ENCODE assay signal across 27 cellular contexts in the genomic region with DNA sequence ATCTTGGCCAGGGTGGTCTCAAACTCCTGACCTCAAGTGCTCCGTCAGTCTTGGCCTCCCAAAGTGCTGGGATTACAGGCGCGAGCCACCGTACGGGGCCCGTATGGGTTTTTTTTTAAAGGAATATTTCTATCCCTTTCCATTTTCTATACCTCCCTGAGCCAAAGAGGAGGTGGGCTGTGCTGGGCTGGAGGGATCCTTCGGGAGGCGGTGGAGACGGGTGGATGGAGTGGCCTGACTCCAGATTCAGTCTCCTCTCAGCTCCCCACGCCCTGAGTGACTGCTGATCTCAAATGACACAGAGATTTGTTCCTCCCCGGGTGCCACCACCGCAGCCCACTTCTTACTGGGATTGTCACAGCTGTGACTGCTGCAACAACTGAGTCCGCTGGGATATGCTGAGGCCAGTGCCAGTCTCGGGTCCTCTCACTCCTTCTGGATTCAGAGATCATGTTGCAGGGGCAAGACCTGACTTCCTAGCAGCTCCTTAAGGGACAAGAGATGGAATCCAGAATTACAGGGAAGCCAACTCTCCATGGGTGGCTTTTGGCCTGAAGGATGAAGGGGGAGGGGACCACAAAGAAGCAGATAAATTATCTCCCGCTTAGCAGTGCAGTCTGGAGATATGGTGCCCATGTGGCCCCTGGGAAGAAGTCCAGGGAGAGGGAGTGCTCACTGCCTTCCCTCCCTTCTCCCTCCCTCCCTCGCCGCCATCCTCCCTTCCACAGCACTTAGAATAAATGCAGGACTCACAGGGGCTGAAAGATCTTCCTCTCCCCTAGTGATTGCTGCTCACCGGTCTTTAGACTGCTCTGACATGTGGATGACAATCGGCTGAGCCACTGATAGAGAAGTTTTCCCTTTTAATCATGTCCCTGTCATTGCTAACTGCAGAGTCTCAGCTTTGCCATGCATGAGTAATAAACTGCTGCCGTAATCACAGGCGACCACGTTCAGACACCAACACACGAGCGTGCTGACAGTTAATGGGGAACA. TPM values are rescaled to one million over a fixed set of nuclear protein-coding genes. Genes with fewer than 3 reads are reported as not detected.
A peak's percentile ranks its signal among the peaks of the same experiment; 100 is the strongest.
DNase-seq lines count a peak whose midpoint lies in the region; ATAC-seq and TF ChIP-seq lines count a peak whose summit lies in the region.
"Had no signal": no experiment of that assay in that cellular context is flagged by ENCODE, and none has a peak within 500 bp of the region (broad histone marks: within the 10 kb centered on the region; RNA-seq: fewer than 3 reads in every experiment).

No MANE protein-coding gene starts in this region.

- H3K36me3 ChIP-seq in heart left ventricle, result no peaks in the 10 kb centered on the region
- no peaks in the 10 kb centered on the region for H3K36me3 ChIP-seq in right atrium auricular region
- H3K36me3 ChIP-seq in hepatocyte (replicated peaks; ENCODE audit: insufficient read depth, low read depth), result peaks cover 3% of the 10 kb centered on the region
- no peaks in the 10 kb centered on the region for H3K36me3 ChIP-seq in neural progenitor cell
- H3K36me3 ChIP-seq: esophagus squamous epithelium had no signal

- H3K9ac ChIP-seq in neural progenitor cell, result no peak overlapping the region

- DNase-seq in heart left ventricle, result peak in 2 of 5 donors; percentile 29 to 37
- DNase-seq in right atrium auricular region (ENCODE audit: low spot score), result no peak
- DNase-seq in hepatocyte (ENCODE audit: low spot score), result no peak
- no peak for DNase-seq in neural progenitor cell (ENCODE audit: low spot score)
- DNase-seq in dermis blood vessel endothelial cell, result no peak
- no peak for DNase-seq in HCEC 1CT
- DNase-seq in kidney tubule cell (ENCODE audit: low spot score), result no peak
- DNase-seq: activated B cell treated with CpG ODN at 0.5 μM for 24 hours; activated CD4-positive, alpha-beta T cell treated with anti-CD3 and anti-CD28 coated beads, Interleukin-2, amount 50 U/mL, for 1 hour; activated CD8-positive, alpha-beta memory T cell treated with anti-CD3 and anti-CD28 coated beads, Interleukin-2, amount 10 ng/mL, durations not matched to agents 7 days and 5 days; activated naive CD4-positive, alpha-beta T cell treated with anti-CD3 and anti-CD28 coated beads, Interleukin-2, amount 10 ng/mL, durations not matched to agents 7 days and 5 days; activated T-cell treated with anti-CD3 and anti-CD28 coated beads, Interleukin-2, amount 50 U/mL, for 72 hours; CD4-positive, alpha-beta T cell; cortex of kidney; esophagus squamous epithelium; kidney; NCI-H1105; NCI-H187 treated with DMSO at 0.1 percent for 48 hours; NCI-H526; psoas muscle; T1000 had no signal

- peaks cover 8% of the 10 kb centered on the region for H3K27me3 Mint-ChIP-seq in neural progenitor cell (ENCODE audit: insufficient read depth, low read depth)
- H3K27me3 Mint-ChIP-seq: activated B cell treated with CpG ODN at 0.5 μM for 24 hours; activated CD8-positive, alpha-beta memory T cell treated with anti-CD3 and anti-CD28 coated beads, Interleukin-2, amount 10 ng/mL, durations not matched to agents 7 days and 5 days; activated naive CD4-positive, alpha-beta T cell treated with anti-CD3 and anti-CD28 coated beads, Interleukin-2, amount 10 ng/mL, durations not matched to agents 7 days and 5 days; CD4-positive, alpha-beta T cell had no signal

- no peaks in the 10 kb centered on the region for H3K79me2 ChIP-seq in hepatocyte
- peaks cover 79% of the 10 kb centered on the region for H3K79me2 ChIP-seq in neural progenitor cell (ENCODE audit: low read depth)

- no peaks in the 10 kb centered on the region for H3K27me3 ChIP-seq in heart left ventricle
- no peaks in the 10 kb centered on the region for H3K27me3 ChIP-seq in right atrium auricular region
- no peaks in the 10 kb centered on the region for H3K27me3 ChIP-seq in hepatocyte
- no peaks in the 10 kb centered on the region for H3K27me3 ChIP-seq in neural progenitor cell
- H3K27me3 ChIP-seq: esophagus squamous epithelium, tibial nerve had no signal

- H3K9me3 ChIP-seq in heart left ventricle (peaks cover 0 to 5% (median 0%) of the 10 kb centered on the region in 12 donors), right atrium auricular region (no peaks in the 10 kb centered on the region), hepatocyte (ENCODE audit: low read depth) (no peaks in the 10 kb centered on the region), neural progenitor cell (ENCODE audit: low read depth) (no peaks in the 10 kb centered on the region)
- H3K9me3 ChIP-seq: esophagus squamous epithelium, psoas muscle had no signal

- no peaks in the 10 kb centered on the region for H3K9me2 ChIP-seq in hepatocyte (replicated peaks; ENCODE audit: insufficient read depth)

- ATAC-seq in heart left ventricle (peak; percentile 50 to 81 (median 70)), HG03521 (IDR thresholded peaks at IDR 0.05; ENCODE audit: unreplicated experiment) (no peak)
- ATAC-seq: activated CD8-positive, alpha-beta memory T cell treated with anti-CD3 and anti-CD28 coated beads, Interleukin-2, amount 10 ng/mL, durations not matched to agents 7 days and 5 days; activated T-cell treated with anti-CD3 and anti-CD28 coated beads, Interleukin-2, amount 50 U/mL, for 72 hours; Panc1; psoas muscle had no signal

- peak overlapping the region; percentile 42 for H3K27ac Mint-ChIP-seq in neural progenitor cell
- H3K27ac Mint-ChIP-seq: activated B cell treated with CpG ODN at 0.5 μM for 24 hours; activated CD8-positive, alpha-beta memory T cell treated with anti-CD3 and anti-CD28 coated beads, Interleukin-2, amount 10 ng/mL, durations not matched to agents 7 days and 5 days; activated naive CD4-positive, alpha-beta T cell treated with anti-CD3 and anti-CD28 coated beads, Interleukin-2, amount 10 ng/mL, durations not matched to agents 7 days and 5 days; activated T-cell treated with anti-CD3 and anti-CD28 coated beads, Interleukin-2, amount 50 U/mL, for 72 hours; CD4-positive, alpha-beta T cell had no signal

- H3K4me3 ChIP-seq in heart left ventricle (no peak overlapping the region), right atrium auricular region (no peak overlapping the region), hepatocyte (no peak overlapping the region), neural progenitor cell (no peak overlapping the region)
- H3K4me3 ChIP-seq: esophagus squamous epithelium, psoas muscle, skin epidermis, tibial nerve had no signal

- H4K20me1 ChIP-seq in hepatocyte (ENCODE audit: insufficient read depth, poor library complexity, severe bottlenecking), result no peaks in the 10 kb centered on the region
- H4K20me1 ChIP-seq in neural progenitor cell (ENCODE audit: low read depth), result peaks cover 7% of the 10 kb centered on the region

- H3K27ac ChIP-seq in heart left ventricle (peak overlapping the region in 5 of 12 donors; percentile 24 to 61 (median 34)), right atrium auricular region (no peak overlapping the region), hepatocyte (no peak overlapping the region), neural progenitor cell (peak overlapping the region; percentile 3)
- H3K27ac ChIP-seq: psoas muscle, skin epidermis had no signal

- H3K4me1 Mint-ChIP-seq in neural progenitor cell, result peaks cover 10% of the 10 kb centered on the region
- H3K4me1 Mint-ChIP-seq: activated B cell treated with CpG ODN at 0.5 μM for 24 hours; activated CD8-positive, alpha-beta memory T cell treated with anti-CD3 and anti-CD28 coated beads, Interleukin-2, amount 10 ng/mL, durations not matched to agents 7 days and 5 days; activated naive CD4-positive, alpha-beta T cell treated with anti-CD3 and anti-CD28 coated beads, Interleukin-2, amount 10 ng/mL, durations not matched to agents 7 days and 5 days had no signal

- peaks cover 0 to 17% (median 4%) of the 10 kb centered on the region in 12 donors for H3K4me1 ChIP-seq in heart left ventricle
- no peaks in the 10 kb centered on the region for H3K4me1 ChIP-seq in right atrium auricular region
- H3K4me1 ChIP-seq in hepatocyte (ENCODE audit: insufficient read depth), result peaks cover 12% of the 10 kb centered on the region
- H3K4me1 ChIP-seq in neural progenitor cell, result peaks cover 11% of the 10 kb centered on the region
- H3K4me1 ChIP-seq: psoas muscle had no signal

- H3K9me3 Mint-ChIP-seq in neural progenitor cell, result peaks cover 9% of the 10 kb centered on the region

- peaks cover 15% of the 10 kb centered on the region for H3K36me3 Mint-ChIP-seq in neural progenitor cell
- H3K36me3 Mint-ChIP-seq: activated CD8-positive, alpha-beta memory T cell treated with anti-CD3 and anti-CD28 coated beads, Interleukin-2, amount 10 ng/mL, durations not matched to agents 7 days and 5 days had no signal

- H3K4me2 ChIP-seq in hepatocyte, result peak overlapping the region; percentile 54
- peak overlapping the region; percentile 9 for H3K4me2 ChIP-seq in neural progenitor cell

- no peak for TF ChIP-seq POLR2A in heart left ventricle (IDR thresholded peaks at IDR 0.05)

- intact Hi-C loops in heart left ventricle (cut with DNase I), result no loop called here

- peaks cover 7% of the 10 kb centered on the region for H3F3A ChIP-seq in neural progenitor cell (ENCODE audit: low read depth)

- H3K4me3 Mint-ChIP-seq in neural progenitor cell, result no peak overlapping the region
- H3K4me3 Mint-ChIP-seq: activated B cell treated with CpG ODN at 0.5 μM for 24 hours; activated CD8-positive, alpha-beta memory T cell treated with anti-CD3 and anti-CD28 coated beads, Interleukin-2, amount 10 ng/mL, durations not matched to agents 7 days and 5 days; activated naive CD4-positive, alpha-beta T cell treated with anti-CD3 and anti-CD28 coated beads, Interleukin-2, amount 10 ng/mL, durations not matched to agents 7 days and 5 days; activated T-cell treated with anti-CD3 and anti-CD28 coated beads, Interleukin-2, amount 50 U/mL, for 72 hours; CD4-positive, alpha-beta T cell had no signal

- H2AFZ ChIP-seq in hepatocyte, result no peak overlapping the region
- no peak overlapping the region for H2AFZ ChIP-seq in neural progenitor cell (replicated peaks)

- WGBS in heart left ventricle, 4 donors, result 37 to 45% (median 44%) methylated on average over 16 to 24 of the region's 24 CpGs
- 52% methylated on average over 22 of the region's 24 CpGs for WGBS in hepatocyte (ENCODE audit: low lambda C conversion rate, missing lambda C conversion rate)

- no peak for TF ChIP-seq CTCF in heart left ventricle (IDR thresholded peaks at IDR 0.05)
- TF ChIP-seq CTCF in right atrium auricular region (IDR thresholded peaks at IDR 0.05), result no peak
- TF ChIP-seq CTCF in hepatocyte (IDR thresholded peaks at IDR 0.05; ENCODE audit: poor library complexity), result no peak
- TF ChIP-seq CTCF in neural progenitor cell (IDR thresholded peaks at IDR 0.05), result no peak

RNA-seq across cellular contexts. Expression of a gene that starts 14.3 kb away (rescaled TPM):
- 100 to 1,000 TPM in 1 of 9 donors, 10 to 100 TPM in 8; 16.9 to 116 (median 73.1) TPM for total RNA-seq in heart left ventricle
- 10 to 100 TPM; 27.7 to 73.6 TPM for polyA plus RNA-seq in heart left ventricle
- 1 to 10 TPM in 1 of 2 donors, under 1 TPM in 1; 0.82 to 4.0 TPM for total RNA-seq in right atrium auricular region
- 4.3 and 6.1 TPM in 2 replicates for total RNA-seq in hepatocyte
- 7.3 and 8.1 TPM in 2 replicates for polyA plus RNA-seq in hepatocyte
- 17.1 and 23.0 TPM in 2 replicates for total RNA-seq in neural progenitor cell (ENCODE audit: low replicate concordance)
- total RNA-seq in dermis blood vessel endothelial cell, result not detected in 2 replicates
- total RNA-seq: activated B cell treated with CpG ODN at 0.5 μM for 24 hours; activated CD8-positive, alpha-beta memory T cell treated with anti-CD3 and anti-CD28 coated beads, Interleukin-2, amount 10 ng/mL, durations not matched to agents 7 days and 5 days; activated T-cell treated with anti-CD3 and anti-CD28 coated beads, Interleukin-2, amount 50 U/mL, for 72 hours; CD4-positive, alpha-beta T cell; HT-29; lung microvascular endothelial cell had no signal
